In genomic region chr3:8962226-8962861, GRCh38 we compare ENCODE assay signal across 8 cellular contexts. TPM values are rescaled to one million over a fixed set of nuclear protein-coding genes. Genes with fewer than 3 reads are reported as not detected.
DNase-seq lines count a peak whose midpoint lies in the region; ATAC-seq and TF ChIP-seq lines count a peak whose summit lies in the region.

No MANE protein-coding gene starts in this region.

- peaks cover 9% of the 10 kb centered on the region; the same call in 1 of the 2 replicates for H3K36me3 ChIP-seq in HAP-1 (replicated peaks)
- no peaks in the 10 kb centered on the region for H3K36me3 ChIP-seq in adipocyte (ENCODE audit: control insufficient read depth, insufficient read depth, low read length, severe bottlenecking)
- H3K36me3 ChIP-seq in lower lobe of right lung, result no peaks in the 10 kb centered on the region

- H3K4me1 ChIP-seq in HAP-1, result peaks cover 5% of the 10 kb centered on the region; the same call in 1 of the 2 replicates
- H3K4me1 ChIP-seq in adipocyte (ENCODE audit: control insufficient read depth, insufficient read depth, low read length), result peaks cover 26% of the 10 kb centered on the region
- peaks cover 9% of the 10 kb centered on the region for H3K4me1 ChIP-seq in lower lobe of right lung

- in situ Hi-C loops in HAP-1 (cut with MboI; ENCODE audit: low sequenced_read_pairs), result no loop called here

- peak overlapping the region; percentile 84 for H3K9ac ChIP-seq in adipocyte (ENCODE audit: low read length)

- DNase-seq in A172 (ENCODE audit: low spot score) (peak; percentile 25), HAP-1 (ENCODE audit: low spot score in 2 of 2) (no peak), adipocyte (ENCODE audit: low read depth) (peak; percentile 48), lower lobe of right lung (no peak), hepatic stellate cell (ENCODE audit: low spot score) (no peak), posterior vena cava (ENCODE audit: low spot score) (no peak), NCI-H2196 treated with DMSO at 0.1 percent for 48 hours (lab: John Stamatoyannopoulos, UW; ENCODE audit: unreplicated experiment) (no peak)

- ATAC-seq in lower lobe of right lung, result no peak
- ATAC-seq in GM18517 (IDR thresholded peaks at IDR 0.05; ENCODE audit: unreplicated experiment), result no peak

- H3K9me3 ChIP-seq in HAP-1 (no peaks in the 10 kb centered on the region), adipocyte (ENCODE audit: control insufficient read depth, low read length) (no peaks in the 10 kb centered on the region), lower lobe of right lung (no peaks in the 10 kb centered on the region)

- no peak for TF ChIP-seq CTCF in lower lobe of right lung (IDR thresholded peaks at IDR 0.05)

- peak overlapping the region; percentile 84 for H3K27ac ChIP-seq in lower lobe of right lung

- H3K4me3 ChIP-seq in HAP-1 (peak overlapping the region; percentile 79), adipocyte (ENCODE audit: low read length) (peak overlapping the region; percentile 93), lower lobe of right lung (peak overlapping the region; percentile 86)

- intact Hi-C loops in lower lobe of right lung (cut with DNase I), result no loop called here
- intact Hi-C loops in posterior vena cava (cut with DNase I), result no loop called here

- H3K27me3 ChIP-seq in HAP-1 (ENCODE audit: low read depth) (no peaks in the 10 kb centered on the region), adipocyte (replicated peaks; ENCODE audit: control insufficient read depth, insufficient read depth, low read length) (no peaks in the 10 kb centered on the region), lower lobe of right lung (ENCODE audit: low read depth) (no peaks in the 10 kb centered on the region)

RNA-seq across cellular contexts. Expression of gene RAD18, which starts 0.9 kb away (rescaled TPM):
- 78.9 and 112 TPM in 2 replicates for total RNA-seq in A172 (2014; rRNA removed; shearing (Covaris generic))
- total RNA-seq in lower lobe of right lung (12.6 TPM), posterior vena cava (1 to 10 TPM; 8.1 to 8.5 TPM)

Comparison
In these comparisons a context has a peak if more than half of its experiments do, and no peak if none do; other contexts are left out.
1. DNase-seq: peak in A172 (single experiment) and adipocyte (single experiment); none in HAP-1 (0 of 2), lower lobe of right lung (single experiment), hepatic stellate cell (single experiment), posterior vena cava (single experiment) and NCI-H2196 treated with DMSO at 0.1 percent for 48 hours (single experiment).
2. Peak in every context shown above with its lines, with median percentiles within 50 percentile points of each other: H3K4me3 ChIP-seq.